Comparison of ENCODE assay signal across 17 cellular contexts in the genomic region with DNA sequence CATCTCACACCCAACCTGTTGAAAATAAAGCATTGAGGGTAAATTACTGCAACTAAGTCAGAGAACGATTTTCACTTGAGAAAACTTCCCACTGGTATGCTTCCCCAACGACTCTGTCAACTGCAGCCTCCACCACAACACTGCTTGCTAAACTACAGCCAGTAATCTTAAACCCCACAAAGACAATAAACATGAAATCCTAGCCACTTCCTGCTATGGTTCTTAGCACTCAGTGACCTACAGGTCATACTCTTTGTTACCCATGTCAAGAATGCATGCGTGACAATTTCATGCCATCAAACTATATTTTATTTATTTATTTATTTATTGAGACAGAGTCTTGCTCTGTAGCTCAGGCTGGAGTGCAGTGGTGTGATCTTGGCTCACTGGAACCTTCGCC.
"Had no signal": no experiment of that assay in that cellular context is flagged by ENCODE, and none has a peak within 500 bp of the region (broad histone marks: within the 10 kb centered on the region; RNA-seq: fewer than 3 reads in every experiment).

No MANE protein-coding gene starts in this region.

- H3K27me3 ChIP-seq: heart right ventricle, thyroid gland had no signal

- H3K4me3 ChIP-seq: heart right ventricle, thyroid gland had no signal

- ATAC-seq: activated CD4-positive, alpha-beta T cell treated with anti-CD3 and anti-CD28 coated beads for 36 hours; effector memory CD8-positive, alpha-beta T cell; heart right ventricle; WTC11 had no signal

- DNase-seq: activated CD4-positive, alpha-beta T cell treated with anti-CD3 and anti-CD28 coated beads for 36 hours; activated CD4-positive, alpha-beta T cell treated with anti-CD3 and anti-CD28 coated beads, Interleukin-2, amount 50 U/mL, for 48 hours; activated gamma-delta T cell treated with Interleukin-2 at 50 U/mL for 16 hours; amniotic stem cell; dermis blood vessel endothelial cell; effector memory CD8-positive, alpha-beta T cell; heart right ventricle; stimulated activated CD4-positive, alpha-beta T cell treated with anti-CD3 and anti-CD28 coated beads, Interleukin-2, amount 100 ng/mL, for 24 hours; stimulated activated naive CD4-positive, alpha-beta T cell treated with Interleukin-2 at 50 U/mL for 16 hours; thyroid gland had no signal

- H3K9me3 ChIP-seq: heart right ventricle, thyroid gland had no signal

- H3K9me3 Mint-ChIP-seq: effector memory CD8-positive, alpha-beta T cell; memory B cell; WTC11 had no signal

- H3K36me3 ChIP-seq: heart right ventricle, thyroid gland had no signal

- H3K4me1 ChIP-seq: heart right ventricle, thyroid gland had no signal

- H3K4me1 Mint-ChIP-seq: activated CD4-positive, alpha-beta T cell treated with anti-CD3 and anti-CD28 coated beads for 36 hours; memory B cell; neural crest cell had no signal

- H3K27ac ChIP-seq: heart right ventricle, thyroid gland had no signal

- H3K36me3 Mint-ChIP-seq: activated naive CD8-positive, alpha-beta T cell; memory B cell; WTC11 had no signal

- H3K27ac Mint-ChIP-seq: activated CD4-positive, alpha-beta T cell treated with anti-CD3 and anti-CD28 coated beads for 36 hours; activated naive CD8-positive, alpha-beta T cell; effector memory CD8-positive, alpha-beta T cell; memory B cell; WTC11 had no signal

- H3K27me3 Mint-ChIP-seq: activated CD4-positive, alpha-beta T cell treated with anti-CD3 and anti-CD28 coated beads for 36 hours; activated naive CD8-positive, alpha-beta T cell; effector memory CD8-positive, alpha-beta T cell; memory B cell; progenitor cell of endocrine pancreas had no signal

- FAIRE-seq: frontal cortex, TTC549 had no signal

- H3K4me3 Mint-ChIP-seq: activated CD4-positive, alpha-beta T cell treated with anti-CD3 and anti-CD28 coated beads for 36 hours; activated naive CD8-positive, alpha-beta T cell; effector memory CD8-positive, alpha-beta T cell; memory B cell; neural crest cell; WTC11 had no signal
